Comparison of ENCODE assay signal across 1 cellular context in genomic region chr7:129831424-129832058, GRCh38.
TF ChIP-seq lines count a peak whose summit lies in the region.

No MANE protein-coding gene starts in this region.

TF ChIP-seq in K562, 482 proteins besides CTCF, POLR2A, EP300 and RAD21 (continued from another document and continues in another):
- TF ChIP-seq ZNF407 (IDR thresholded peaks at IDR 0.05; ENCODE audit: low read depth) (no peak), TAL1 (IDR thresholded peaks at IDR 0.05) (peak; percentile 32; the same call in 1 of the 2 replicates), JUN (IDR thresholded peaks at IDR 0.05; ENCODE audit: borderline replicate concordance, low read depth, low read length) (peak; percentile 90), JUN (CRISPR knock-in tag; IDR thresholded peaks at IDR 0.05; ENCODE audit: borderline replicate concordance) (no peak), FOXP4 (CRISPR knock-in tag; IDR thresholded peaks at IDR 0.05; ENCODE audit: borderline replicate concordance) (0 out of 2 replicates have a peak, but pooled peaks have one; percentile 26), MXI1 (IDR thresholded peaks at IDR 0.05; ENCODE audit: low read depth, low read length) (no peak), PHTF2 (CRISPR knock-in tag; IDR thresholded peaks at IDR 0.05) (no peak), MEF2D (tag; conservative IDR thresholded peaks at IDR 0.05; ENCODE audit: low read depth) (peak; percentile 66; the same call in 1 of the 2 replicates), NR2C2 (CRISPR knock-in tag; IDR thresholded peaks at IDR 0.05) (no peak), NR2C2 (tag; IDR thresholded peaks at IDR 0.05) (peak; percentile 72), NFXL1 (CRISPR knock-in tag; IDR thresholded peaks at IDR 0.05) (peak; percentile 81; the same call in 1 of the 2 replicates), RB1 (IDR thresholded peaks at IDR 0.05; ENCODE audit: low read depth) (no peak), NELFE (IDR thresholded peaks at IDR 0.05; ENCODE audit: insufficient read depth, insufficient read length) (no peak), TSHZ1 (CRISPR knock-in tag; IDR thresholded peaks at IDR 0.05) (no peak), ID3 (CRISPR knock-in tag; IDR thresholded peaks at IDR 0.05) (no peak), ID3 (tag; IDR thresholded peaks at IDR 0.05) (0 out of 2 replicates have a peak, but pooled peaks have one; percentile 40), NCOA2 (IDR thresholded peaks at IDR 0.05; ENCODE audit: partially characterized antibody in 2 of 2) (no peak), NFE2L1 (tag; IDR thresholded peaks at IDR 0.05; ENCODE audit: borderline replicate concordance, low read depth) (no peak), BRD4 (IDR thresholded peaks at IDR 0.05) (no peak), ZNF316 (IDR thresholded peaks at IDR 0.05) (peak; percentile 54; the same call in 1 of the 2 replicates), PTTG1 (tag; IDR thresholded peaks at IDR 0.05; ENCODE audit: low read depth) (peak; percentile 47; the same call in 1 of the 2 replicates), NFE2 (IDR thresholded peaks at IDR 0.05; ENCODE audit: low read depth) (peak; percentile 56; the same call in 1 of the 2 replicates)
- TF ChIP-seq, protein P1, sequence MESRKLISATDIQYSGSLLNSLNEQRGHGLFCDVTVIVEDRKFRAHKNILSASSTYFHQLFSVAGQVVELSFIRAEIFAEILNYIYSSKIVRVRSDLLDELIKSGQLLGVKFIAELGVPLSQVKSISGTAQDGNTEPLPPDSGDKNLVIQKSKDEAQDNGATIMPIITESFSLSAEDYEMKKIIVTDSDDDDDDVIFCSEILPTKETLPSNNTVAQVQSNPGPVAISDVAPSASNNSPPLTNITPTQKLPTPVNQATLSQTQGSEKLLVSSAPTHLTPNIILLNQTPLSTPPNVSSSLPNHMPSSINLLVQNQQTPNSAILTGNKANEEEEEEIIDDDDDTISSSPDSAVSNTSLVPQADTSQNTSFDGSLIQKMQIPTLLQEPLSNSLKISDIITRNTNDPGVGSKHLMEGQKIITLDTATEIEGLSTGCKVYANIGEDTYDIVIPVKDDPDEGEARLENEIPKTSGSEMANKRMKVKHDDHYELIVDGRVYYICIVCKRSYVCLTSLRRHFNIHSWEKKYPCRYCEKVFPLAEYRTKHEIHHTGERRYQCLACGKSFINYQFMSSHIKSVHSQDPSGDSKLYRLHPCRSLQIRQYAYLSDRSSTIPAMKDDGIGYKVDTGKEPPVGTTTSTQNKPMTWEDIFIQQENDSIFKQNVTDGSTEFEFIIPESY (CRISPR knock-in tag; IDR thresholded peaks at IDR 0.05): 0 out of 2 replicates have a peak, but pooled peaks have one; percentile 11
- TF ChIP-seq, protein P2, sequence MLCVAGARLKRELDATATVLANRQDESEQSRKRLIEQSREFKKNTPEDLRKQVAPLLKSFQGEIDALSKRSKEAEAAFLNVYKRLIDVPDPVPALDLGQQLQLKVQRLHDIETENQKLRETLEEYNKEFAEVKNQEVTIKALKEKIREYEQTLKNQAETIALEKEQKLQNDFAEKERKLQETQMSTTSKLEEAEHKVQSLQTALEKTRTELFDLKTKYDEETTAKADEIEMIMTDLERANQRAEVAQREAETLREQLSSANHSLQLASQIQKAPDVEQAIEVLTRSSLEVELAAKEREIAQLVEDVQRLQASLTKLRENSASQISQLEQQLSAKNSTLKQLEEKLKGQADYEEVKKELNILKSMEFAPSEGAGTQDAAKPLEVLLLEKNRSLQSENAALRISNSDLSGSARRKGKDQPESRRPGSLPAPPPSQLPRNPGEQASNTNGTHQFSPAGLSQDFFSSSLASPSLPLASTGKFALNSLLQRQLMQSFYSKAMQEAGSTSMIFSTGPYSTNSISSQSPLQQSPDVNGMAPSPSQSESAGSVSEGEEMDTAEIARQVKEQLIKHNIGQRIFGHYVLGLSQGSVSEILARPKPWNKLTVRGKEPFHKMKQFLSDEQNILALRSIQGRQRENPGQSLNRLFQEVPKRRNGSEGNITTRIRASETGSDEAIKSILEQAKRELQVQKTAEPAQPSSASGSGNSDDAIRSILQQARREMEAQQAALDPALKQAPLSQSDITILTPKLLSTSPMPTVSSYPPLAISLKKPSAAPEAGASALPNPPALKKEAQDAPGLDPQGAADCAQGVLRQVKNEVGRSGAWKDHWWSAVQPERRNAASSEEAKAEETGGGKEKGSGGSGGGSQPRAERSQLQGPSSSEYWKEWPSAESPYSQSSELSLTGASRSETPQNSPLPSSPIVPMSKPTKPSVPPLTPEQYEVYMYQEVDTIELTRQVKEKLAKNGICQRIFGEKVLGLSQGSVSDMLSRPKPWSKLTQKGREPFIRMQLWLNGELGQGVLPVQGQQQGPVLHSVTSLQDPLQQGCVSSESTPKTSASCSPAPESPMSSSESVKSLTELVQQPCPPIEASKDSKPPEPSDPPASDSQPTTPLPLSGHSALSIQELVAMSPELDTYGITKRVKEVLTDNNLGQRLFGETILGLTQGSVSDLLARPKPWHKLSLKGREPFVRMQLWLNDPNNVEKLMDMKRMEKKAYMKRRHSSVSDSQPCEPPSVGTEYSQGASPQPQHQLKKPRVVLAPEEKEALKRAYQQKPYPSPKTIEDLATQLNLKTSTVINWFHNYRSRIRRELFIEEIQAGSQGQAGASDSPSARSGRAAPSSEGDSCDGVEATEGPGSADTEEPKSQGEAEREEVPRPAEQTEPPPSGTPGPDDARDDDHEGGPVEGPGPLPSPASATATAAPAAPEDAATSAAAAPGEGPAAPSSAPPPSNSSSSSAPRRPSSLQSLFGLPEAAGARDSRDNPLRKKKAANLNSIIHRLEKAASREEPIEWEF (CRISPR knock-in tag; IDR thresholded peaks at IDR 0.05): no peak
- TF ChIP-seq, protein P3, sequence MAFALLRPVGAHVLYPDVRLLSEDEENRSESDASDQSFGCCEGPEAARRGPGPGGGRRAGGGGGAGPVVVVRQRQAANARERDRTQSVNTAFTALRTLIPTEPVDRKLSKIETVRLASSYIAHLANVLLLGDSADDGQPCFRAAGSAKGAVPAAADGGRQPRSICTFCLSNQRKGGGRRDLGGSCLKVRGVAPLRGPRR (CRISPR knock-in tag; IDR thresholded peaks at IDR 0.05): no peak
- TF ChIP-seq, protein P4, sequence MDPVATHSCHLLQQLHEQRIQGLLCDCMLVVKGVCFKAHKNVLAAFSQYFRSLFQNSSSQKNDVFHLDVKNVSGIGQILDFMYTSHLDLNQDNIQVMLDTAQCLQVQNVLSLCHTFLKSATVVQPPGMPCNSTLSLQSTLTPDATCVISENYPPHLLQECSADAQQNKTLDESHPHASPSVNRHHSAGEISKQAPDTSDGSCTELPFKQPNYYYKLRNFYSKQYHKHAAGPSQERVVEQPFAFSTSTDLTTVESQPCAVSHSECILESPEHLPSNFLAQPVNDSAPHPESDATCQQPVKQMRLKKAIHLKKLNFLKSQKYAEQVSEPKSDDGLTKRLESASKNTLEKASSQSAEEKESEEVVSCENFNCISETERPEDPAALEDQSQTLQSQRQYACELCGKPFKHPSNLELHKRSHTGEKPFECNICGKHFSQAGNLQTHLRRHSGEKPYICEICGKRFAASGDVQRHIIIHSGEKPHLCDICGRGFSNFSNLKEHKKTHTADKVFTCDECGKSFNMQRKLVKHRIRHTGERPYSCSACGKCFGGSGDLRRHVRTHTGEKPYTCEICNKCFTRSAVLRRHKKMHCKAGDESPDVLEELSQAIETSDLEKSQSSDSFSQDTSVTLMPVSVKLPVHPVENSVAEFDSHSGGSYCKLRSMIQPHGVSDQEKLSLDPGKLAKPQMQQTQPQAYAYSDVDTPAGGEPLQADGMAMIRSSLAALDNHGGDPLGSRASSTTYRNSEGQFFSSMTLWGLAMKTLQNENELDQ (CRISPR knock-in tag; IDR thresholded peaks at IDR 0.05; ENCODE audit: borderline replicate concordance): 0 out of 2 replicates have a peak, but pooled peaks have one; percentile 56
- TF ChIP-seq, protein P5, sequence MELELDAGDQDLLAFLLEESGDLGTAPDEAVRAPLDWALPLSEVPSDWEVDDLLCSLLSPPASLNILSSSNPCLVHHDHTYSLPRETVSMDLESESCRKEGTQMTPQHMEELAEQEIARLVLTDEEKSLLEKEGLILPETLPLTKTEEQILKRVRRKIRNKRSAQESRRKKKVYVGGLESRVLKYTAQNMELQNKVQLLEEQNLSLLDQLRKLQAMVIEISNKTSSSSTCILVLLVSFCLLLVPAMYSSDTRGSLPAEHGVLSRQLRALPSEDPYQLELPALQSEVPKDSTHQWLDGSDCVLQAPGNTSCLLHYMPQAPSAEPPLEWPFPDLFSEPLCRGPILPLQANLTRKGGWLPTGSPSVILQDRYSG (tag; conservative IDR thresholded peaks at IDR 0.05; ENCODE audit: low read depth): peak; percentile 72
